ENCODE assay signal across 13 cellular contexts in the genomic region with DNA sequence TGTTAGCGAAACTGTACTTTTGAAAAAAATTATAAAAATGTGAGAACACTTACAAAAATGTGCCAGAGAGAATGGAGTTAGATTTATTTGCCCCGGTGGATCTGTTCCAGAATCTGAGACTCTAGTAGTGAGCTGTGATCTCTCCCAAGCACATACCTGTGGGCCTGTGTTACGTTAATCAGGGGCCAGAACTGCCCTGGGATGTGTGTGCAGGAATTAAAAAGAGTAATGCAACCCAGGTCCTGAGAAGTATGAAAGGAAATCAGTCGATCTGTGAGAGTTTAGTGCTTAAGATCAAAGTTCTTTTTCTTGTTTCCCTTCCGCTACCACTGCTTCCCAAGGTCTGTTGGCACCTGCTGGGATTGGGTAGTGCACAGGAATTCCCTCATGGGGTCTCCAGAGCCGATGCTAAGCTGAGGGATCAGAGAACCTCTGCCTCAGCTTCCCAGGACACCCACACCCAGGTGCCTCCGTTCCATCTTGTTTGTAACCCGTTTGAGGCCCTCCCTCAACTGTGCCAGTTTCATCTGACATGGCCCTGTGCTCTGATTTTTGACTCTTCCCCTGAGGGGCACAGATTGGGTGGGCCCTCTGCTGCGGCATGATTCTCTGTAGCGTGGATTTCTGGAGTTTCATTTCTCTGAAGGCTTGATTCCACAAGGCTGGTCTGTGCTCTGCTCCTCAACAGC.
A peak's percentile ranks its signal among the peaks of the same experiment; 100 is the strongest.
DNase-seq lines count a peak whose midpoint lies in the region; ATAC-seq lines count a peak whose summit lies in the region.
"Had no signal": no experiment of that assay in that cellular context is flagged by ENCODE, and none has a peak within 500 bp of the region (broad histone marks: within the 10 kb centered on the region; RNA-seq: fewer than 3 reads in every experiment).

No MANE protein-coding gene starts in this region.

- H3K27me3 ChIP-seq in mucosa of rectum (ENCODE audit: control insufficient read depth in 2 of 2, insufficient read depth in 2 of 2, low read length in 2 of 2): no peaks in the 10 kb centered on the region
- H3K27me3 ChIP-seq: brain microvascular endothelial cell had no signal

- H3K4me1 ChIP-seq in mucosa of rectum (ENCODE audit: control insufficient read depth in 2 of 2, insufficient read depth in 2 of 2, low read length in 2 of 2): peaks cover 26 to 28% of the 10 kb centered on the region in 2 donors

- H3K9me3 Mint-ChIP-seq in stimulated activated naive CD8-positive, alpha-beta T cell treated with anti-CD3 and anti-CD28 coated beads, Interleukin-15, Interleukin-2, amounts not matched to agents 100 ng/mL and 50 ng/mL, for 24 hours: no peaks in the 10 kb centered on the region
- no peaks in the 10 kb centered on the region for H3K9me3 Mint-ChIP-seq in central memory CD8-positive, alpha-beta T cell

- peak overlapping the region; percentile 59 to 72 for H3K27ac ChIP-seq in mucosa of rectum (ENCODE audit: low read depth in 2 of 2, low read length in 2 of 2)
- H3K27ac ChIP-seq: brain microvascular endothelial cell, HL-60 had no signal

- H3K36me3 Mint-ChIP-seq in stimulated activated naive CD8-positive, alpha-beta T cell treated with anti-CD3 and anti-CD28 coated beads, Interleukin-15, Interleukin-2, amounts not matched to agents 100 ng/mL and 50 ng/mL, for 24 hours (ENCODE audit: low read depth): peaks cover 58% of the 10 kb centered on the region
- peaks cover 27% of the 10 kb centered on the region for H3K36me3 Mint-ChIP-seq in central memory CD8-positive, alpha-beta T cell (ENCODE audit: insufficient read depth)

- no peak overlapping the region for H3K4me3 Mint-ChIP-seq in stimulated activated naive CD8-positive, alpha-beta T cell treated with anti-CD3 and anti-CD28 coated beads, Interleukin-15, Interleukin-2, amounts not matched to agents 100 ng/mL and 50 ng/mL, for 24 hours
- H3K4me3 Mint-ChIP-seq in central memory CD8-positive, alpha-beta T cell: peak overlapping the region; percentile 18

- H3K4me1 Mint-ChIP-seq in stimulated activated naive CD8-positive, alpha-beta T cell treated with anti-CD3 and anti-CD28 coated beads, Interleukin-15, Interleukin-2, amounts not matched to agents 100 ng/mL and 50 ng/mL, for 24 hours (ENCODE audit: low read depth): peaks cover 27% of the 10 kb centered on the region
- peaks cover 29% of the 10 kb centered on the region for H3K4me1 Mint-ChIP-seq in central memory CD8-positive, alpha-beta T cell

- ATAC-seq in stimulated activated naive CD8-positive, alpha-beta T cell treated with anti-CD3 and anti-CD28 coated beads, Interleukin-15, Interleukin-2, amounts not matched to agents 100 U/mL and 50 U/mL, for 24 hours: no peak
- ATAC-seq in central memory CD8-positive, alpha-beta T cell (replicated peaks; ENCODE audit: extremely low read depth, poor library complexity, severe bottlenecking): no peak
- no peak for ATAC-seq in GM18858 (IDR thresholded peaks at IDR 0.05; ENCODE audit: unreplicated experiment)
- ATAC-seq in HG02571 (IDR thresholded peaks at IDR 0.05; ENCODE audit: unreplicated experiment): no peak

- peak overlapping the region; percentile 14 for H3K27ac Mint-ChIP-seq in stimulated activated naive CD8-positive, alpha-beta T cell treated with anti-CD3 and anti-CD28 coated beads, Interleukin-15, Interleukin-2, amounts not matched to agents 100 ng/mL and 50 ng/mL, for 24 hours
- peak overlapping the region; percentile 57 for H3K27ac Mint-ChIP-seq in central memory CD8-positive, alpha-beta T cell (ENCODE audit: low read depth)

- peak overlapping the region in 1 of 2 donors; percentile 16 for H3K4me3 ChIP-seq in mucosa of rectum (ENCODE audit: low read length in 2 of 2)

- no peaks in the 10 kb centered on the region for H3K9me3 ChIP-seq in mucosa of rectum (ENCODE audit: control insufficient read depth in 2 of 2, low read length in 2 of 2)

- H3K9ac ChIP-seq in mucosa of rectum (ENCODE audit: low read depth in 1 of 2, low read length in 2 of 2): peak overlapping the region in 1 of 2 donors; percentile 15

- no peak for DNase-seq in stimulated activated naive CD8-positive, alpha-beta T cell treated with anti-CD3 and anti-CD28 coated beads, Interleukin-15, Interleukin-2, amounts not matched to agents 100 U/mL and 50 U/mL, for 24 hours
- DNase-seq in central memory CD8-positive, alpha-beta T cell (ENCODE audit: low spot score in 2 of 2): no peak
- DNase-seq in COR-L47 (lab: John Stamatoyannopoulos, UW): no peak
- no peak for DNase-seq in activated effector memory CD4-positive, alpha-beta T cell treated with Interleukin-2 at 50 U/mL for 16 hours
- DNase-seq: activated CD8-positive, alpha-beta memory T cell treated with anti-CD3 and anti-CD28 coated beads, Interleukin-2, amount 50 U/mL, for 4 hours; brain microvascular endothelial cell; NCI-H510A; T1000 had no signal

- no peaks in the 10 kb centered on the region for H3K27me3 Mint-ChIP-seq in stimulated activated naive CD8-positive, alpha-beta T cell treated with anti-CD3 and anti-CD28 coated beads, Interleukin-15, Interleukin-2, amounts not matched to agents 100 ng/mL and 50 ng/mL, for 24 hours
- H3K27me3 Mint-ChIP-seq in central memory CD8-positive, alpha-beta T cell: no peaks in the 10 kb centered on the region

- H3K36me3 ChIP-seq in mucosa of rectum (ENCODE audit: control insufficient read depth in 2 of 2, insufficient read depth in 2 of 2, low read length in 2 of 2): peaks cover 19 to 22% of the 10 kb centered on the region in 2 donors
